18 cellular contexts compared by ENCODE assay signal in the genomic region with DNA sequence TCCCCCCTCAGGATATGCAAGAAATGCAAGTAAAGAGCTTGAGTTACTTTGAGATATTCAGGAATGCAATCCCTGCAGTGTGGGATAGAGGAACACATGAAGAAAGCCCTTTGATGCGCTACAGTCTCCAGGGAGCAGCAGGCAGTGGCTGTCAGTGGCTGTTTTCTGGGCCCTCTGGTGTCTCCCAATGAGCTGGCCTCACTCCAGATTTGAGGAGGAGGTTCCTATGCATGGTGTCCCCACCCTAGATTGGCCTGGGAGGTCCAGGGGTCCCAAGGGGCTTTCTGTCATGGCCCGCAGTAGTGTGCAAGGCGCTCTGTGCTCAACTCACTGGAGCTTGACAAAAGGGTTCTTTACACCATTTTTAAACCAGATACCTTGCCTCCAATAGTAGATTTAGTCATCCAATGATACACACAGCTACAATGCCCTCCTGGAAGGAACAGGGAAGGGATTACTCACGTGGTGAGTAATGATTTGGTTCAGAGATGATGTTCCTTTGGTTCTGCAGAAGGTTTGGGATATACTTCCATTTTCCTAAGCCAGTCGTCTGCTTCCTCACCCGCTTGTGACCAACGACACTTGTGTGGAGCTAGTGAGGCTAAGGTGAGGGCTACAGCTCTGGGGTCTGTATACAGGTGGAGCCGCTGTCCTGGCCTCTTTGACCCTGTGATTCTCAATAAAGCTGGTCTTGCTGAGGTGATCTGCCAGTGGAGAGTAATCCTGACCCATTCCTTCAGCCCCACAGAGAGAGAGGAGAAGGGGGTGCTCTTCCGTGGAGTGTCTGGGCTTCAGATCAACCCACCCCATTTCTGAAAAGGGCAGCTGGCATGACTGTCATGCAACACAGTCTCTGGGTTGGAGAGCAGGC. TPM values are rescaled to one million over a fixed set of nuclear protein-coding genes. Genes with fewer than 3 reads are reported as not detected.
DNase-seq lines count a peak whose midpoint lies in the region; ATAC-seq and TF ChIP-seq lines count a peak whose summit lies in the region.
"Had no signal": no experiment of that assay in that cellular context is flagged by ENCODE, and none has a peak within 500 bp of the region (broad histone marks: within the 10 kb centered on the region; RNA-seq: fewer than 3 reads in every experiment).

No MANE protein-coding gene starts in this region.

- no TSS peak for BruUV-seq in MCF 10A (replicated peaks; lab: Mats Ljungman, UMichigan)

- no peak overlapping the region for H2AFZ ChIP-seq in SK-N-SH (ENCODE audit: low read depth)
- H2AFZ ChIP-seq: hepatocyte had no signal

- H3K4me1 ChIP-seq in breast epithelium: no peaks in the 10 kb centered on the region
- H3K4me1 ChIP-seq in SK-N-SH (ENCODE audit: control insufficient read depth in 1 of 2, insufficient read depth in 2 of 2, low read depth in 1 of 2, low read length in 1 of 2): no peaks in the 10 kb centered on the region; a peak in 1 of 4 replicates
- H3K4me1 ChIP-seq in CD8-positive, alpha-beta T cell (ENCODE audit: insufficient read depth, low read length): peaks cover 2% of the 10 kb centered on the region
- H3K4me1 ChIP-seq: Caco-2, pancreas, transverse colon had no signal

- 56% methylated on average over 5 of the region's 9 CpGs for WGBS in SK-N-SH (ENCODE audit: low lambda C conversion rate)

- TF ChIP-seq POLR2A in breast epithelium (IDR thresholded peaks at IDR 0.05): no peak

- no peak for TF ChIP-seq CTCF in MCF 10A (IDR thresholded peaks at IDR 0.05; ENCODE audit: unreplicated experiment)
- no peak for TF ChIP-seq CTCF in breast epithelium (IDR thresholded peaks at IDR 0.05)
- TF ChIP-seq CTCF in SK-N-SH (IDR thresholded peaks at IDR 0.05): no peak
- no peak for TF ChIP-seq CTCF in fibroblast of mammary gland (conservative IDR thresholded peaks at IDR 0.05; ENCODE audit: control insufficient read depth, insufficient read depth, low read depth, low read length)
- TF ChIP-seq CTCF in CD8-positive, alpha-beta T cell (IDR thresholded peaks at IDR 0.05): no peak

- H3K4me3 Mint-ChIP-seq in MCF 10A (ENCODE audit: unreplicated experiment): no peak overlapping the region
- no peak overlapping the region for H3K4me3 Mint-ChIP-seq in CD8-positive, alpha-beta T cell
- H3K4me3 Mint-ChIP-seq: stimulated activated naive B cell treated with anti-CD40 and anti-IgM and Interleukin-4, amounts not matched to agents 10 μg/mL and 1 μg/mL and 100 μg/mL, for 72 hours had no signal

- intact Hi-C loops in MCF 10A (cut with micrococcal nuclease): no loop called here
- intact Hi-C loops in breast epithelium (cut with DNase I; ENCODE audit: low total_unique reads): no loop called here
- intact Hi-C loops in CD8-positive, alpha-beta T cell (cut with DNase I, micrococcal nuclease): no loop called here
- intact Hi-C loops in left cardiac atrium (cut with DNase I): no loop called here

- no peaks in the 10 kb centered on the region for H3K27me3 ChIP-seq in breast epithelium
- H3K27me3 ChIP-seq in SK-N-SH (ENCODE audit: insufficient read depth): peaks cover 26% of the 10 kb centered on the region; the same call in 1 of the 2 replicates
- H3K27me3 ChIP-seq in CD8-positive, alpha-beta T cell (ENCODE audit: insufficient read depth, low read length): peaks cover 4% of the 10 kb centered on the region

- H3K27ac ChIP-seq in breast epithelium: no peak overlapping the region
- no peak overlapping the region for H3K27ac ChIP-seq in SK-N-SH (ENCODE audit: low read depth in 2 of 2, low read length in 1 of 2)
- no peak overlapping the region for H3K27ac ChIP-seq in CD8-positive, alpha-beta T cell (ENCODE audit: low read depth, low read length)
- H3K27ac ChIP-seq: hepatocyte, pancreas, transverse colon had no signal

- H3F3A ChIP-seq in SK-N-SH (replicated peaks; ENCODE audit: insufficient read depth): peaks cover 6% of the 10 kb centered on the region

- no peak for ATAC-seq in CD8-positive, alpha-beta T cell
- no peak for ATAC-seq in left cardiac atrium
- ATAC-seq: pancreas; stimulated activated naive B cell treated with anti-CD40 and anti-IgM and Interleukin-4, amounts not matched to agents 10 μg/mL and 1 μg/mL and 100 μg/mL, for 72 hours had no signal

- DNase-seq in MCF 10A (ENCODE audit: unreplicated experiment) (peak; percentile 67), breast epithelium (ENCODE audit: low spot score in 2 of 2) (no peak), SK-N-SH (no peak), fibroblast of mammary gland (ENCODE audit: low read depth) (peak; percentile 77), dermis blood vessel endothelial cell (no peak), left cardiac atrium (no peak), OCI-M1 (lab: John Stamatoyannopoulos, UW) (no peak)
- DNase-seq in CD8-positive, alpha-beta T cell: no peak
- DNase-seq: activated effector memory CD4-positive, alpha-beta T cell treated with anti-CD3 and anti-CD28 coated beads, Interleukin-2, amount 50 U/mL, for 16 hours; Caco-2; Kasumi-1; NCI-H1694; NCI-H345; pancreas; stimulated activated naive B cell treated with anti-CD40 and anti-IgM and Interleukin-4, amounts not matched to agents 10 μg/mL and 1 μg/mL and 100 μg/mL, for 72 hours; transverse colon had no signal

- H3K27ac Mint-ChIP-seq in MCF 10A (ENCODE audit: low read depth, unreplicated experiment): no peak overlapping the region
- no peak overlapping the region for H3K27ac Mint-ChIP-seq in CD8-positive, alpha-beta T cell
- H3K27ac Mint-ChIP-seq: stimulated activated naive B cell treated with anti-CD40 and anti-IgM and Interleukin-4, amounts not matched to agents 10 μg/mL and 1 μg/mL and 100 μg/mL, for 72 hours had no signal

- no peaks in the 10 kb centered on the region for H4K20me1 ChIP-seq in SK-N-SH (ENCODE audit: insufficient read depth)

- CTCF ChIA-PET in MCF 10A (lab: Yijun Ruan, JAX): interaction anchor here (0.6 to 1.0 kb wide), 4 partner anchors 18 to 215 kb away, joined by 3 to 5 read pairs (median 4); no protein-coding TSS in a partner anchor
- CTCF ChIA-PET in SK-N-SH (lab: Yijun Ruan, JAX): interaction anchor here (1.0 kb wide), 1 partner anchor 57 kb away, joined by 4 read pairs; no protein-coding TSS in a partner anchor
- CTCF ChIA-PET in CD8-positive, alpha-beta T cell (lab: Charles Lee): interaction anchor here (0.6 to 1.3 kb wide), 3 partner anchors 14 to 28 kb away, joined by 3 to 6 read pairs (median 3); no protein-coding TSS in a partner anchor

- H3K27me3 Mint-ChIP-seq in MCF 10A (ENCODE audit: insufficient read depth, unreplicated experiment): peaks cover 41% of the 10 kb centered on the region
- peaks cover 3% of the 10 kb centered on the region for H3K27me3 Mint-ChIP-seq in CD8-positive, alpha-beta T cell (ENCODE audit: low read depth)

- POLR2A ChIA-PET in MCF 10A (lab: Yijun Ruan, JAX): interaction anchor here (0.5 to 0.6 kb wide), 2 partner anchors 135 to 1281 kb away, joined by 3 read pairs; no protein-coding TSS in a partner anchor
- POLR2A ChIA-PET in SK-N-SH (lab: Yijun Ruan, JAX): no interaction called here
- POLR2A ChIA-PET in CD8-positive, alpha-beta T cell (lab: Charles Lee): no interaction called here

- H3K79me2 ChIP-seq in SK-N-SH (ENCODE audit: insufficient read depth): no peaks in the 10 kb centered on the region
- H3K79me2 ChIP-seq: hepatocyte had no signal

- H3K9me2 ChIP-seq in SK-N-SH: no peaks in the 10 kb centered on the region

- H3K36me3 Mint-ChIP-seq in MCF 10A (ENCODE audit: insufficient read depth, unreplicated experiment): no peaks in the 10 kb centered on the region
- H3K36me3 Mint-ChIP-seq in CD8-positive, alpha-beta T cell: no peaks in the 10 kb centered on the region

- H3K4me1 Mint-ChIP-seq in MCF 10A (ENCODE audit: insufficient read depth, unreplicated experiment): no peaks in the 10 kb centered on the region
- H3K4me1 Mint-ChIP-seq in CD8-positive, alpha-beta T cell (ENCODE audit: low read depth): peaks cover 11% of the 10 kb centered on the region

- H3K9me3 ChIP-seq in breast epithelium (no peaks in the 10 kb centered on the region), SK-N-SH (no peaks in the 10 kb centered on the region)
- H3K9me3 ChIP-seq in CD8-positive, alpha-beta T cell (ENCODE audit: low read length): no peaks in the 10 kb centered on the region
- H3K9me3 ChIP-seq: Caco-2, pancreas, transverse colon had no signal

- no peak overlapping the region for H3K4me2 ChIP-seq in SK-N-SH
- H3K4me2 ChIP-seq: hepatocyte had no signal

- no peak overlapping the region for H3K4me3 ChIP-seq in breast epithelium
- H3K4me3 ChIP-seq in SK-N-SH (ENCODE audit: low read depth in 2 of 2, low read length in 1 of 2): no peak overlapping the region
- no peak overlapping the region for H3K4me3 ChIP-seq in fibroblast of mammary gland (ENCODE audit: control insufficient read depth, low read depth, low read length)
- H3K4me3 ChIP-seq in CD8-positive, alpha-beta T cell (ENCODE audit: low read depth, low read length): no peak overlapping the region
- H3K4me3 ChIP-seq: hepatocyte, pancreas, transverse colon had no signal

- no peak for TF ChIP-seq RAD21 in SK-N-SH (IDR thresholded peaks at IDR 0.05; ENCODE audit: low read length)

- no peaks in the 10 kb centered on the region for H3K9me3 Mint-ChIP-seq in MCF 10A (ENCODE audit: unreplicated experiment)
- H3K9me3 Mint-ChIP-seq in CD8-positive, alpha-beta T cell: no peaks in the 10 kb centered on the region
- H3K9me3 Mint-ChIP-seq: stimulated activated naive B cell treated with anti-CD40 and anti-IgM and Interleukin-4, amounts not matched to agents 10 μg/mL and 1 μg/mL and 100 μg/mL, for 72 hours had no signal

- no peak overlapping the region for H3K9ac ChIP-seq in SK-N-SH

- no peaks in the 10 kb centered on the region for H3K36me3 ChIP-seq in breast epithelium
- H3K36me3 ChIP-seq in SK-N-SH (replicated peaks in 1 of 2; ENCODE audit: control insufficient read depth in 1 of 2, insufficient read depth in 2 of 2, low read length in 1 of 2): no peaks in the 10 kb centered on the region
- no peaks in the 10 kb centered on the region for H3K36me3 ChIP-seq in CD8-positive, alpha-beta T cell (ENCODE audit: insufficient read depth, low read length)
- H3K36me3 ChIP-seq: pancreas, transverse colon had no signal

- TF ChIP-seq EP300 in SK-N-SH (IDR thresholded peaks at IDR 0.05; ENCODE audit: borderline replicate concordance in 1 of 2, low read depth in 1 of 2, low read length in 1 of 2): no peak

TF ChIP-seq in SK-N-SH, 30 proteins besides CTCF, POLR2A, EP300 and RAD21 (continues in another document):
- TF ChIP-seq FOSL2 (IDR thresholded peaks at IDR 0.05; ENCODE audit: borderline replicate concordance, low read depth): peak; percentile 47; the same call in 1 of the 2 replicates
- TF ChIP-seq NRF1 (IDR thresholded peaks at IDR 0.05; ENCODE audit: low read depth, low read length): no peak

RNA-seq across cellular contexts. Expression of a gene that starts 6.6 kb away (rescaled TPM):
- total RNA-seq in MCF 10A (2022) (0.96 and 1.5 TPM in 2 replicates), breast epithelium (1 to 10 TPM; 1.0 to 7.5 (median 1.9) TPM), dermis blood vessel endothelial cell (1.7 and 2.4 TPM in 2 replicates), left cardiac atrium (1 to 10 TPM; 3.9 to 8.1 TPM)
- polyA plus RNA-seq in SK-N-SH (2012; rRNA removed): 0.76 and 0.86 TPM in 2 replicates
- polyA plus RNA-seq in SK-N-SH (2012; cell fraction: cytosol; rRNA removed): 0.50 and 0.68 TPM in 2 replicates
- polyA plus RNA-seq in SK-N-SH (2012; cell fraction: nucleus; rRNA removed): 2.2 and 2.4 TPM in 2 replicates
- total RNA-seq in CD8-positive, alpha-beta T cell: not detected
- total RNA-seq: epithelial cell of proximal tubule, hepatocyte had no signal

Comparison
In these comparisons a context has a peak if more than half of its experiments do, and no peak if none do; other contexts are left out.
1. DNase-seq: peak in MCF 10A (single experiment) and fibroblast of mammary gland (single experiment); none in breast epithelium (0 of 2), SK-N-SH (single experiment), dermis blood vessel endothelial cell (single experiment), CD8-positive, alpha-beta T cell (0 of 7), left cardiac atrium (single experiment) and OCI-M1 (single experiment).